10 cellular contexts compared by ENCODE assay signal in genomic region chr10:14579405-14579804, GRCh38.
A peak's percentile ranks its signal among the peaks of the same experiment; 100 is the strongest.
DNase-seq lines count a peak whose midpoint lies in the region; ATAC-seq and TF ChIP-seq lines count a peak whose summit lies in the region.
"Had no signal": no experiment of that assay in that cellular context is flagged by ENCODE, and none has a peak within 500 bp of the region (broad histone marks: within the 10 kb centered on the region; RNA-seq: fewer than 3 reads in every experiment).

No MANE protein-coding gene starts in this region.

- intact Hi-C loops in activated CD4-positive, alpha-beta T cell treated with anti-CD3 and anti-CD28 coated beads for 36 hours (cut with DNase I, micrococcal nuclease): no loop called here
- intact Hi-C loops in OCI-LY7 (cut with micrococcal nuclease; ENCODE audit: unreplicated experiment): no loop called here
- intact Hi-C loops in ovary (cut with DNase I): no loop called here

- H3K4me1 ChIP-seq in OCI-LY7 (ENCODE audit: insufficient read depth, low read length, poor library complexity, severe bottlenecking) (peaks cover 66% of the 10 kb centered on the region), ovary (ENCODE audit: insufficient read depth) (no peaks in the 10 kb centered on the region)

- DNase-seq in activated CD4-positive, alpha-beta T cell treated with anti-CD3 and anti-CD28 coated beads for 36 hours: no peak
- no peak for DNase-seq in activated CD4-positive, alpha-beta T cell treated with anti-CD3 and anti-CD28 coated beads for 4 hours
- no peak for DNase-seq in OCI-LY7 (ENCODE audit: low spot score)
- peak; percentile 66 for DNase-seq in fibroblast of pulmonary artery (ENCODE audit: low read depth)
- DNase-seq in ovary: no peak
- DNase-seq: hypothalamus; stimulated activated naive CD4-positive, alpha-beta T cell treated with Interleukin-2 at 50 U/mL for 16 hours had no signal

- TF ChIP-seq CTCF in OCI-LY7 (conservative IDR thresholded peaks at IDR 0.05; ENCODE audit: low read length) (no peak), fibroblast of pulmonary artery (IDR thresholded peaks at IDR 0.05; ENCODE audit: low read length, missing control alignments) (no peak), ovary (IDR thresholded peaks at IDR 0.05) (no peak)

- 84 to 94% (median 94%) methylated on average over 1 of the region's 1 CpG for WGBS in ovary, 3 donors

- no peak overlapping the region for H3K4me3 Mint-ChIP-seq in activated CD4-positive, alpha-beta T cell treated with anti-CD3 and anti-CD28 coated beads for 36 hours
- no peak overlapping the region for H3K4me3 Mint-ChIP-seq in stimulated activated memory B cell treated with anti-CD40 and anti-IgM and Interleukin-4, amounts not matched to agents 10 μg/mL and 1 μg/mL and 100 μg/mL, for 72 hours

- no peaks in the 10 kb centered on the region for H3K9me2 ChIP-seq in OCI-LY7 (ENCODE audit: insufficient read depth, low read length)

- H3K9me3 ChIP-seq in OCI-LY7 (ENCODE audit: low read length) (no peaks in the 10 kb centered on the region), ovary (no peaks in the 10 kb centered on the region)

- no peak for TF ChIP-seq POLR2A in ovary (IDR thresholded peaks at IDR 0.05)

- no TSS peak for BruUV-seq in OCI-LY7 (replicated peaks; lab: Mats Ljungman, UMichigan)

- peaks cover 52% of the 10 kb centered on the region for H3K36me3 Mint-ChIP-seq in activated CD4-positive, alpha-beta T cell treated with anti-CD3 and anti-CD28 coated beads for 36 hours (ENCODE audit: low read depth)
- peaks cover 23% of the 10 kb centered on the region for H3K36me3 Mint-ChIP-seq in stimulated activated memory B cell treated with anti-CD40 and anti-IgM and Interleukin-4, amounts not matched to agents 10 μg/mL and 1 μg/mL and 100 μg/mL, for 72 hours

- peaks cover 24% of the 10 kb centered on the region for H4K20me1 ChIP-seq in OCI-LY7 (ENCODE audit: insufficient read depth, low read length)

- TF ChIP-seq EP300 in ovary (IDR thresholded peaks at IDR 0.05): no peak

- CTCF ChIA-PET in activated CD4-positive, alpha-beta T cell treated with anti-CD3 and anti-CD28 coated beads for 36 hours (lab: Charles Lee): interaction anchor here (0.7 to 1.9 kb wide), 4 partner anchors 10 to 965 kb away, joined by 3 to 6 read pairs (median 4); no protein-coding TSS in a partner anchor
- CTCF ChIA-PET in OCI-LY7 (lab: Charles Lee; ENCODE audit: unreplicated experiment): no interaction called here

- peaks cover 100% of the 10 kb centered on the region for H3K79me2 ChIP-seq in OCI-LY7 (ENCODE audit: insufficient read depth, low read depth, low read length)

- H3K36me3 ChIP-seq in OCI-LY7 (ENCODE audit: insufficient read depth, low read length) (peaks cover 88% of the 10 kb centered on the region), ovary (no peaks in the 10 kb centered on the region)

- no peaks in the 10 kb centered on the region for H3K9me3 Mint-ChIP-seq in activated CD4-positive, alpha-beta T cell treated with anti-CD3 and anti-CD28 coated beads for 36 hours (ENCODE audit: low read depth)
- no peaks in the 10 kb centered on the region for H3K9me3 Mint-ChIP-seq in stimulated activated memory B cell treated with anti-CD40 and anti-IgM and Interleukin-4, amounts not matched to agents 10 μg/mL and 1 μg/mL and 100 μg/mL, for 72 hours

- peak overlapping the region; percentile 25 for H3K27ac Mint-ChIP-seq in activated CD4-positive, alpha-beta T cell treated with anti-CD3 and anti-CD28 coated beads for 36 hours
- peak overlapping the region; percentile 47 for H3K27ac Mint-ChIP-seq in stimulated activated memory B cell treated with anti-CD40 and anti-IgM and Interleukin-4, amounts not matched to agents 10 μg/mL and 1 μg/mL and 100 μg/mL, for 72 hours

- H3K4me2 ChIP-seq in OCI-LY7 (ENCODE audit: low read length): peak overlapping the region; percentile 26; the same call in 1 of the 2 replicates

- H3K27me3 ChIP-seq in ovary: no peaks in the 10 kb centered on the region

- no peak for ATAC-seq in activated CD4-positive, alpha-beta T cell treated with anti-CD3 and anti-CD28 coated beads for 36 hours
- no peak for ATAC-seq in stimulated activated memory B cell treated with anti-CD40 and anti-IgM and Interleukin-4, amounts not matched to agents 10 μg/mL and 1 μg/mL and 100 μg/mL, for 72 hours
- ATAC-seq in HG03571 (IDR thresholded peaks at IDR 0.05; ENCODE audit: unreplicated experiment) (no peak), HG02852 (IDR thresholded peaks at IDR 0.05; ENCODE audit: unreplicated experiment) (no peak)

- POLR2A ChIA-PET in activated CD4-positive, alpha-beta T cell treated with anti-CD3 and anti-CD28 coated beads for 36 hours (lab: Charles Lee): no interaction called here
- POLR2A ChIA-PET in OCI-LY7 (lab: Charles Lee): interaction anchor here (0.7 to 1.0 kb wide), 3 partner anchors 10 to 21 kb away, joined by 3 to 5 read pairs (median 3); no protein-coding TSS in a partner anchor

- H3K4me3 ChIP-seq in OCI-LY7 (ENCODE audit: low read depth, low read length, poor library complexity, severe bottlenecking): no peak overlapping the region
- no peak overlapping the region for H3K4me3 ChIP-seq in fibroblast of pulmonary artery (replicated peaks; ENCODE audit: low read depth, low read length)
- no peak overlapping the region for H3K4me3 ChIP-seq in ovary

- peak overlapping the region; percentile 3 for H3K27ac ChIP-seq in OCI-LY7 (ENCODE audit: low read depth, low read length, poor library complexity, severe bottlenecking)
- H3K27ac ChIP-seq in ovary: no peak overlapping the region

- peaks cover 77% of the 10 kb centered on the region for H3K4me1 Mint-ChIP-seq in activated CD4-positive, alpha-beta T cell treated with anti-CD3 and anti-CD28 coated beads for 36 hours
- peaks cover 76% of the 10 kb centered on the region for H3K4me1 Mint-ChIP-seq in stimulated activated memory B cell treated with anti-CD40 and anti-IgM and Interleukin-4, amounts not matched to agents 10 μg/mL and 1 μg/mL and 100 μg/mL, for 72 hours

- no peaks in the 10 kb centered on the region for H3K27me3 Mint-ChIP-seq in activated CD4-positive, alpha-beta T cell treated with anti-CD3 and anti-CD28 coated beads for 36 hours
- H3K27me3 Mint-ChIP-seq in stimulated activated memory B cell treated with anti-CD40 and anti-IgM and Interleukin-4, amounts not matched to agents 10 μg/mL and 1 μg/mL and 100 μg/mL, for 72 hours: no peaks in the 10 kb centered on the region

- no peak overlapping the region for H2AFZ ChIP-seq in OCI-LY7 (ENCODE audit: low read length)
